Comparison of ENCODE assay signal across 8 cellular contexts in genomic region chr20:6142348-6142993, GRCh38. TPM values are rescaled to one million over a fixed set of nuclear protein-coding genes. Genes with fewer than 3 reads are reported as not detected.
DNase-seq lines count a peak whose midpoint lies in the region; ATAC-seq and TF ChIP-seq lines count a peak whose summit lies in the region.

No MANE protein-coding gene starts in this region.

- H3K9me3 ChIP-seq in neutrophil, result no peaks in the 10 kb centered on the region

- H3K36me3 Mint-ChIP-seq in activated CD8-positive, alpha-beta memory T cell treated with anti-CD3 and anti-CD28 coated beads, Interleukin-2, amount 10 ng/mL, durations not matched to agents 7 days and 5 days, result no peaks in the 10 kb centered on the region

- CTCF ChIA-PET in activated CD8-positive, alpha-beta memory T cell treated with anti-CD3 and anti-CD28 coated beads, Interleukin-2, amount 10 ng/mL, durations not matched to agents 7 days and 5 days (lab: Charles Lee), result no interaction called here

- H3K27me3 ChIP-seq in neutrophil, result peaks cover 18% of the 10 kb centered on the region

- no peak overlapping the region for H3K4me3 Mint-ChIP-seq in activated CD8-positive, alpha-beta memory T cell treated with anti-CD3 and anti-CD28 coated beads, Interleukin-2, amount 10 ng/mL, durations not matched to agents 7 days and 5 days

- no peak overlapping the region for H3K27ac Mint-ChIP-seq in activated CD8-positive, alpha-beta memory T cell treated with anti-CD3 and anti-CD28 coated beads, Interleukin-2, amount 10 ng/mL, durations not matched to agents 7 days and 5 days

- TF ChIP-seq CTCF in AG09319 (IDR thresholded peaks at IDR 0.05; ENCODE audit: low read depth, low read length) (peak; percentile 77), fibroblast of the aortic adventitia (IDR thresholded peaks at IDR 0.05; ENCODE audit: insufficient read depth, low read length) (peak; percentile 83), neutrophil (IDR thresholded peaks at IDR 0.05) (peak; percentile 66)

- H3K27ac ChIP-seq in neutrophil, result no peak overlapping the region

- H3K9me3 Mint-ChIP-seq in activated CD8-positive, alpha-beta memory T cell treated with anti-CD3 and anti-CD28 coated beads, Interleukin-2, amount 10 ng/mL, durations not matched to agents 7 days and 5 days (ENCODE audit: low read depth), result no peaks in the 10 kb centered on the region

- peak; percentile 87 for ATAC-seq in GM18502 (IDR thresholded peaks at IDR 0.05; ENCODE audit: poor library complexity, unreplicated experiment)
- peak; percentile 83 for ATAC-seq in HG03378 (IDR thresholded peaks at IDR 0.05; ENCODE audit: unreplicated experiment)
- ATAC-seq in activated CD8-positive, alpha-beta memory T cell treated with anti-CD3 and anti-CD28 coated beads, Interleukin-2, amount 10 ng/mL, durations not matched to agents 7 days and 5 days, result peak; percentile 45

- no peaks in the 10 kb centered on the region for H3K4me1 Mint-ChIP-seq in activated CD8-positive, alpha-beta memory T cell treated with anti-CD3 and anti-CD28 coated beads, Interleukin-2, amount 10 ng/mL, durations not matched to agents 7 days and 5 days

- no peaks in the 10 kb centered on the region for H3K36me3 ChIP-seq in neutrophil

- no peaks in the 10 kb centered on the region for H3K4me1 ChIP-seq in neutrophil (ENCODE audit: control insufficient read depth in 1 of 2, insufficient read depth in 1 of 2, low read depth in 1 of 2, low read length in 1 of 2)

- H3K4me3 ChIP-seq in fibroblast of the aortic adventitia (ENCODE audit: low read depth, low read length) (no peak overlapping the region), neutrophil (ENCODE audit: low read depth in 1 of 2, low read length in 1 of 2) (no peak overlapping the region)

- no peaks in the 10 kb centered on the region for H3K27me3 Mint-ChIP-seq in activated CD8-positive, alpha-beta memory T cell treated with anti-CD3 and anti-CD28 coated beads, Interleukin-2, amount 10 ng/mL, durations not matched to agents 7 days and 5 days

- DNase-seq in AG09319 (ENCODE audit: extremely low read depth, low read depth) (peak; percentile 22), NCI-H526 treated with DMSO at 0.1 percent for 48 hours (lab: John Stamatoyannopoulos, UW) (peak; percentile 48), fibroblast of the aortic adventitia (ENCODE audit: low read depth) (peak; percentile 82), GDM1 (lab: John Stamatoyannopoulos, UW) (no peak)
- DNase-seq in activated CD8-positive, alpha-beta memory T cell treated with anti-CD3 and anti-CD28 coated beads, Interleukin-2, amount 10 ng/mL, durations not matched to agents 7 days and 5 days, result peak; percentile 57

RNA-seq across cellular contexts. Expression of gene FERMT1, which starts 19.6 kb away (rescaled TPM):
- under 1 TPM; 0.06 to 0.47 TPM for total RNA-seq in activated CD8-positive, alpha-beta memory T cell treated with anti-CD3 and anti-CD28 coated beads, Interleukin-2, amount 10 ng/mL, durations not matched to agents 7 days and 5 days
- total RNA-seq in fibroblast of the aortic adventitia (ENCODE audit: low replicate concordance), result 2.9 and 8.8 TPM in 2 replicates
